ENCODE assay signal across 28 cellular contexts in genomic region chr10:43055217-43055616, GRCh38. TPM values are rescaled to one million over a fixed set of nuclear protein-coding genes. Genes with fewer than 3 reads are reported as not detected.
"Had no signal": no experiment of that assay in that cellular context is flagged by ENCODE, and none has a peak within 500 bp of the region (broad histone marks: within the 10 kb centered on the region; RNA-seq: fewer than 3 reads in every experiment).

No MANE protein-coding gene starts in this region.

- H3K4me3 ChIP-seq: cardiac muscle cell, Peyer's patch had no signal

- FAIRE-seq: colon had no signal

- ATAC-seq: activated T-helper 17 cell treated with anti-CD3 and anti-CD28 coated beads, Interleukin-2, amount 50 U/mL, for 72 hours had no signal

- DNase-seq: activated B cell treated with CpG ODN at 0.5 μM for 24 hours; activated CD4-positive, alpha-beta memory T cell treated with anti-CD3 and anti-CD28 coated beads, Interleukin-2, amount 10 ng/mL, durations not matched to agents 7 days and 5 days; activated CD4-positive, alpha-beta T cell treated with anti-CD3 and anti-CD28 coated beads for 1 hour; activated CD4-positive, alpha-beta T cell treated with anti-CD3 and anti-CD28 coated beads, Interleukin-2, amount 10 ng/mL, durations not matched to agents 7 days and 5 days; activated gamma-delta T cell treated with Interleukin-2 at 50 U/mL for 16 hours; activated naive CD8-positive, alpha-beta T cell treated with anti-CD3 and anti-CD28 coated beads for 36 hours; activated T-cell treated with anti-CD3 and anti-CD28 coated beads for 4 hours; activated T-cell treated with anti-CD3 and anti-CD28 coated beads, Interleukin-2, amount 50 U/mL, for 48 hours; brain microvascular endothelial cell; cerebellar nuclear complex; NCI-H1105 treated with DMSO at 0.1 percent for 48 hours; NCI-H1436 treated with DMSO at 0.1 percent for 48 hours; NCI-H187; NCI-H2081; NCI-H2227 treated with DMSO at 0.1 percent for 48 hours; NCI-H446 treated with DMSO at 0.1 percent for 48 hours; NCI-H524 treated with DMSO at 0.1 percent for 48 hours; NCI-H774; NK-92 treated with Interleukin-12 subunit alpha and Interleukin-12 subunit beta, amount 100 ng/mL, for 24 hours; OCI-M1; Peyer's patch; Right ventricle myocardium superior; T-helper 9 cell had no signal

- H3K27me3 ChIP-seq: brain microvascular endothelial cell, cardiac muscle cell, Peyer's patch had no signal

- H3K36me3 ChIP-seq: brain microvascular endothelial cell, cardiac muscle cell, Peyer's patch had no signal

- H3K27ac ChIP-seq: brain microvascular endothelial cell, cardiac muscle cell, Peyer's patch, RWPE1 had no signal

- H3K4me1 ChIP-seq: Peyer's patch had no signal

- H3K9me3 ChIP-seq: Peyer's patch had no signal

RNA-seq across cellular contexts. Expression of gene RET, which starts 21.7 kb away (rescaled TPM):
- total RNA-seq: activated B cell treated with CpG ODN at 0.5 μM for 24 hours; activated naive CD8-positive, alpha-beta T cell treated with anti-CD3 and anti-CD28 coated beads for 36 hours; SK-MEL-5 had no signal
- polyA plus RNA-seq: cardiac muscle cell had no signal
